Comparison of ENCODE assay signal across 29 cellular contexts in the genomic region with DNA sequence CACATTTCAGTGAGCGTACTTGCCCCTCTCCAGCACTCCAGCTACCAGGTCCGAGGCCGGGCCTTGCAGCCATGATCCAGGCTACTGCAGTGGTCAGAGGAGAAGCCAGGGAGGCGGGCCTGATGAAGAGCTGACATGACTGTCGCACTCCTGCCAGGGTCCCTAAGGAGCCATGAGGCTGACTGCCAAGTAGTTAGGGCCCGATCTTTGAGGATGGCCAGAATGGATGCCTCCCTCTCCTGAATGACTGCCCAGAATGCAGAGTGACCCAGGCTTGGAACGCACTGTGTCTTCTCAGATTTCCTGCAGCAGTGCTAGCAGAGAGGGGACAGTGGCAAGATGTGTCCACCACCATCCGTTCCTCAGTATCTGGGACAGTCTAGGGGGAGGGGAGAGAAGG. TPM values are rescaled to one million over a fixed set of nuclear protein-coding genes. Genes with fewer than 3 reads are reported as not detected.
"Had no signal": no experiment of that assay in that cellular context is flagged by ENCODE, and none has a peak within 500 bp of the region (broad histone marks: within the 10 kb centered on the region; RNA-seq: fewer than 3 reads in every experiment).

No MANE protein-coding gene starts in this region.

- H3K27ac ChIP-seq: brain microvascular endothelial cell, cardiac muscle cell, SK-N-MC had no signal

- ATAC-seq: activated T-helper 17 cell treated with anti-CD3 and anti-CD28 coated beads, Interleukin-2, amount 50 U/mL, for 72 hours; PC-3; T-cell had no signal

- H3K36me3 ChIP-seq: brain microvascular endothelial cell, cardiac muscle cell had no signal

- H3K4me3 ChIP-seq: cardiac muscle cell, SK-N-MC had no signal

- H3K27me3 ChIP-seq: brain microvascular endothelial cell had no signal

- DNase-seq: activated B cell treated with CpG ODN at 0.5 μM for 24 hours; activated CD4-positive, alpha-beta memory T cell treated with anti-CD3 and anti-CD28 coated beads for 36 hours; activated CD4-positive, alpha-beta T cell treated with anti-CD3 and anti-CD28 coated beads, Interleukin-2, amount 10 ng/mL, durations not matched to agents 7 days and 5 days; activated CD8-positive, alpha-beta memory T cell treated with anti-CD3 and anti-CD28 coated beads for 24 hours; activated gamma-delta T cell; activated naive CD4-positive, alpha-beta T cell treated with anti-CD3 and anti-CD28 coated beads for 36 hours; activated T-cell treated with anti-CD3 and anti-CD28 coated beads for 4 hours; activated T-cell treated with anti-CD3 and anti-CD28 coated beads, Interleukin-2, amount 50 U/mL, for 48 hours; amygdala; brain microvascular endothelial cell; IMR-90; KBM-7; MV-4-11; NCI-H1092 treated with DMSO at 0.1 percent for 48 hours; NCI-H1417 treated with DMSO at 0.1 percent for 48 hours; NCI-H1694; NCI-H2029; NCI-H345; NCI-H510A; NCI-H526 treated with DMSO at 0.1 percent for 48 hours; NCI-H82; PC-3; T-cell; T-helper 2 cell; T1000 had no signal

RNA-seq across cellular contexts. Expression of gene LRFN2, which starts 24.7 kb away (rescaled TPM):
- total RNA-seq: activated B cell treated with CpG ODN at 0.5 μM for 24 hours; activated CD4-positive, alpha-beta memory T cell treated with anti-CD3 and anti-CD28 coated beads for 36 hours; activated naive CD4-positive, alpha-beta T cell treated with anti-CD3 and anti-CD28 coated beads for 36 hours; IMR-90; MCF 10A; PC-3 had no signal
- polyA plus RNA-seq: cardiac muscle cell, IMR-90 had no signal
